In genomic region chr22:36029406-36029755, GRCh38 we compare ENCODE assay signal across 8 cellular contexts. TPM values are rescaled to one million over a fixed set of nuclear protein-coding genes. Genes with fewer than 3 reads are reported as not detected.
A peak's percentile ranks its signal among the peaks of the same experiment; 100 is the strongest.
DNase-seq lines count a peak whose midpoint lies in the region; ATAC-seq, FAIRE-seq and TF ChIP-seq lines count a peak whose summit lies in the region.

No MANE protein-coding gene starts in this region.

- CTCF ChIA-PET in A673 (lab: Charles Lee), result interaction anchor here (0.6 to 1.8 kb wide), 3 partner anchors 36 to 441 kb away, joined by 3 to 13 read pairs (median 10); no protein-coding TSS in a partner anchor

- H3K9ac ChIP-seq in HUES64 (ENCODE audit: low read depth, low read length), result no peak overlapping the region

- H3K4me1 ChIP-seq in A673 (ENCODE audit: insufficient read depth, low read length, poor library complexity, severe bottlenecking) (peaks cover 17% of the 10 kb centered on the region), HUES64 (ENCODE audit: insufficient read depth, low read length) (peaks cover 14% of the 10 kb centered on the region), muscle layer of duodenum (ENCODE audit: control insufficient read depth in 1 of 2, insufficient read depth in 2 of 2, low read length in 2 of 2) (peaks cover 0 to 22% of the 10 kb centered on the region in 2 donors), mucosa of descending colon (ENCODE audit: low read depth) (peaks cover 16% of the 10 kb centered on the region)

- BruUV-seq in A673 (replicated peaks; lab: Mats Ljungman, UMichigan), result no TSS peak

- no peaks in the 10 kb centered on the region for H3K9me3 ChIP-seq in A673 (ENCODE audit: low read depth, low read length, poor library complexity, severe bottlenecking)
- H3K9me3 ChIP-seq in HUES64 (ENCODE audit: insufficient read depth, low read depth, low read length), result no peaks in the 10 kb centered on the region
- no peaks in the 10 kb centered on the region for H3K9me3 ChIP-seq in muscle layer of duodenum (ENCODE audit: control insufficient read depth in 1 of 2, low read length in 2 of 2)
- no peaks in the 10 kb centered on the region for H3K9me3 ChIP-seq in mucosa of descending colon

- POLR2A ChIA-PET in A673 (lab: Charles Lee; ENCODE audit: low non-redundant PET), result no interaction called here

- ATAC-seq in mucosa of descending colon, result no peak

- intact Hi-C loops in A673 (cut with micrococcal nuclease; ENCODE audit: unreplicated experiment) (loop anchor here (5.0 kb wide), 2 partner anchors 57 to 107 kb away; no protein-coding TSS in a partner anchor), mucosa of descending colon (cut with DNase I, micrococcal nuclease) (no loop called here)

- no peak for FAIRE-seq in frontal cortex (lab: Jason Lieb, UNC)

- H3K27me3 ChIP-seq in A673 (replicated peaks; ENCODE audit: insufficient read depth, low read depth, low read length, poor library complexity) (no peaks in the 10 kb centered on the region), HUES64 (ENCODE audit: insufficient read depth, low read length) (no peaks in the 10 kb centered on the region), muscle layer of duodenum (ENCODE audit: low read depth, low read length) (no peaks in the 10 kb centered on the region)

- H3K27ac ChIP-seq in A673 (ENCODE audit: low read depth, low read length, poor library complexity, severe bottlenecking) (peak overlapping the region; percentile 67), HUES64 (ENCODE audit: low read depth, low read length) (no peak overlapping the region), caudate nucleus (ENCODE audit: low read depth, low read length) (peak overlapping the region; percentile 42), muscle layer of duodenum (ENCODE audit: low read length) (peak overlapping the region; percentile 74)

- H3K4me3 ChIP-seq in A673 (ENCODE audit: low read depth, low read length, poor library complexity, severe bottlenecking) (peak overlapping the region; percentile 89), HUES64 (ENCODE audit: low read length) (peak overlapping the region; percentile 46), muscle layer of duodenum (ENCODE audit: low read depth in 1 of 2, low read length in 2 of 2) (peak overlapping the region; percentile 54), mucosa of descending colon (no peak overlapping the region)

- DNase-seq in A673 (ENCODE audit: low spot score), result no peak
- no peak for DNase-seq in caudate nucleus (lab: John Stamatoyannopoulos, UW)
- no peak for DNase-seq in frontal cortex (ENCODE audit: low spot score in 2 of 2)
- DNase-seq in DMS153 (lab: John Stamatoyannopoulos, UW), result no peak
- DNase-seq in mucosa of descending colon, result no peak
- no peak for DNase-seq in activated CD8-positive, alpha-beta memory T cell treated with anti-CD3 and anti-CD28 coated beads, Interleukin-2, amount 50 U/mL, for 4 hours

- H3K36me3 ChIP-seq in A673 (ENCODE audit: insufficient read depth, low read length, poor library complexity, severe bottlenecking) (peaks cover 6% of the 10 kb centered on the region), HUES64 (ENCODE audit: insufficient read depth, low read length) (no peaks in the 10 kb centered on the region; the same call in 1 of the 2 replicates), muscle layer of duodenum (ENCODE audit: control insufficient read depth in 1 of 2, insufficient read depth in 2 of 2, low read length in 2 of 2) (no peaks in the 10 kb centered on the region), mucosa of descending colon (ENCODE audit: low read depth) (no peaks in the 10 kb centered on the region)

- WGBS in HUES64, result 64% methylated on average over 6 of the region's 7 CpGs

- TF ChIP-seq CTCF in A673 (conservative IDR thresholded peaks at IDR 0.05; ENCODE audit: low read depth, low read length) (no peak), mucosa of descending colon (IDR thresholded peaks at IDR 0.05) (no peak)

RNA-seq across cellular contexts. Expression of gene RBFOX2, which starts 0.8 kb away (rescaled TPM):
- total RNA-seq in A673 (2021) (142 and 154 TPM in 2 replicates), frontal cortex (390 TPM), mucosa of descending colon (100 to 1,000 TPM in 1 of 3 donors, 10 to 100 TPM in 2; 46.0 to 141 (median 46.2) TPM)
- 88.1 TPM for polyA plus RNA-seq in HUES64 (2013, experiment 1 of 2)
- 106 TPM for polyA plus RNA-seq in HUES64 (2013, experiment 2 of 2)
